In genomic region chr19:719081-719512, GRCh38 we compare ENCODE assay signal across 15 cellular contexts. TPM values are rescaled to one million over a fixed set of nuclear protein-coding genes. Genes with fewer than 3 reads are reported as not detected.
DNase-seq lines count a peak whose midpoint lies in the region; ATAC-seq and TF ChIP-seq lines count a peak whose summit lies in the region.
"Had no signal": no experiment of that assay in that cellular context is flagged by ENCODE, and none has a peak within 500 bp of the region (broad histone marks: within the 10 kb centered on the region; RNA-seq: fewer than 3 reads in every experiment).

No MANE protein-coding gene starts in this region.

- POLR2A ChIA-PET in RWPE1 (lab: Yijun Ruan, JAX; ENCODE audit: low non-redundant PET): no interaction called here

- no peak overlapping the region for H3K4me3 ChIP-seq in upper lobe of left lung

- no peak for TF ChIP-seq EP300 in upper lobe of left lung (IDR thresholded peaks at IDR 0.05)

- H3K9me3 ChIP-seq in upper lobe of left lung: no peaks in the 10 kb centered on the region
- H3K9me3 ChIP-seq: SJCRH30 had no signal

- H3K27me3 ChIP-seq in upper lobe of left lung: peaks cover 0 to 23% (median 14%) of the 10 kb centered on the region in 4 donors
- H3K27me3 ChIP-seq: SJCRH30 had no signal

- H3K4me1 ChIP-seq in upper lobe of left lung: peaks cover 10 to 34% (median 13%) of the 10 kb centered on the region in 4 donors

- DNase-seq in SKM-1 (lab: John Stamatoyannopoulos, UW; ENCODE audit: unreplicated experiment) (peak; percentile 57), fibroblast of gingiva (ENCODE audit: low read depth) (peak; percentile 14), midbrain (lab: John Stamatoyannopoulos, UW) (peak; percentile 65), upper lobe of left lung (peak in 1 of 2 donors; percentile 90), RWPE1 (ENCODE audit: low spot score) (no peak)
- DNase-seq: activated CD4-positive, alpha-beta T cell treated with anti-CD3 and anti-CD28 coated beads, Interleukin-2, amount 50 U/mL, for 1 hour; amniotic stem cell; natural killer cell; NCI-H2107; SJCRH30 had no signal

- H3K27ac ChIP-seq in upper lobe of left lung (peak overlapping the region in 2 of 4 donors; percentile 16 to 77), RWPE1 (no peak overlapping the region)
- H3K27ac ChIP-seq: HL-60 had no signal

- ATAC-seq in upper lobe of left lung (ENCODE audit: low FRiP score in 2 of 2) (peak; percentile 12 to 88), HG02981 (IDR thresholded peaks at IDR 0.05; ENCODE audit: unreplicated experiment) (no peak), GM18907 (IDR thresholded peaks at IDR 0.05; ENCODE audit: unreplicated experiment) (no peak)
- ATAC-seq in activated CD4-positive, CD25-positive, alpha-beta regulatory T cell treated with anti-CD3 and anti-CD28 coated beads, Interleukin-2, amount 50 U/mL, for 24 hours: no peak

- no peaks in the 10 kb centered on the region for H3K36me3 ChIP-seq in upper lobe of left lung
- H3K36me3 ChIP-seq: SJCRH30 had no signal

- CTCF ChIA-PET in RWPE1 (lab: Yijun Ruan, JAX): no interaction called here

- 39 to 43% methylated on average over 7 to 15 of the region's 49 CpGs for WGBS in upper lobe of left lung, 2 donors

- TF ChIP-seq POLR2A in upper lobe of left lung (IDR thresholded peaks at IDR 0.05): no peak

- TF ChIP-seq CTCF in upper lobe of left lung (IDR thresholded peaks at IDR 0.05): no peak
- no peak for TF ChIP-seq CTCF in RWPE1 (conservative IDR thresholded peaks at IDR 0.05; ENCODE audit: low read depth)

RNA-seq across cellular contexts. Expression of gene PALM, which starts 10.4 kb away (rescaled TPM):
- total RNA-seq in upper lobe of left lung: 10 to 100 TPM; 12.5 to 65.6 (median 37.4) TPM

RNA-seq across cellular contexts. Expression of gene PRSS57, which starts 23.8 kb away (rescaled TPM):
- total RNA-seq in upper lobe of left lung: under 1 TPM in 2 of 6 donors, not detected in 4; 0.37 to 0.46 TPM
- total RNA-seq: Daoy, SJCRH30 had no signal

RNA-seq across cellular contexts. Expression of gene MISP, which starts 31.8 kb away (rescaled TPM):
- total RNA-seq in upper lobe of left lung: 10 to 100 TPM; 22.5 to 51.5 (median 37.5) TPM
- total RNA-seq: natural killer cell had no signal

RNA-seq across cellular contexts. Expression of gene FSTL3, which starts 42.9 kb away (rescaled TPM):
- total RNA-seq in upper lobe of left lung: 100 to 1,000 TPM; 109 to 335 (median 197) TPM

RNA-seq across cellular contexts. Expression of gene RNF126, which starts 56.1 kb away (rescaled TPM):
- 100 to 1,000 TPM in 1 of 6 donors, 10 to 100 TPM in 5; 36.7 to 106 (median 66.3) TPM for total RNA-seq in upper lobe of left lung

Comparison
In these comparisons a context has a peak if more than half of its experiments do, and no peak if none do; other contexts are left out.
1. ATAC-seq: peak in upper lobe of left lung (2 of 2); none in HG02981 (single experiment), GM18907 (single experiment) and activated CD4-positive, CD25-positive, alpha-beta regulatory T cell treated with anti-CD3 and anti-CD28 coated beads, Interleukin-2, amount 50 U/mL, for 24 hours (0 of 2).